In genomic region chr20:50843331-50844276, GRCh38 we compare ENCODE assay signal across 16 cellular contexts. TPM values are rescaled to one million over a fixed set of nuclear protein-coding genes. Genes with fewer than 3 reads are reported as not detected.
A peak's percentile ranks its signal among the peaks of the same experiment; 100 is the strongest.
DNase-seq lines count a peak whose midpoint lies in the region; ATAC-seq and TF ChIP-seq lines count a peak whose summit lies in the region.
"Had no signal": no experiment of that assay in that cellular context is flagged by ENCODE, and none has a peak within 500 bp of the region (broad histone marks: within the 10 kb centered on the region; RNA-seq: fewer than 3 reads in every experiment).

No MANE protein-coding gene starts in this region.

- in situ Hi-C loops in gastrocnemius medialis (cut with MboI; ENCODE audit: low sequenced_read_pairs in 4 of 4), result no loop called here

- no peaks in the 10 kb centered on the region for H3K27me3 Mint-ChIP-seq in activated T-cell treated with anti-CD3 and anti-CD28 coated beads, Interleukin-2, amount 50 U/mL, for 72 hours (ENCODE audit: low read depth)
- H3K27me3 Mint-ChIP-seq: CD4-positive, CD25-positive, alpha-beta regulatory T cell had no signal

- WGBS in stomach, 5 donors, result 83 to 90% (median 85%) methylated on average over 6 to 9 of the region's 9 CpGs
- 92 to 96% (median 93%) methylated on average over 9 of the region's 9 CpGs for WGBS in ovary, 3 donors

- peak overlapping the region; percentile 82 for H3K27ac ChIP-seq in RWPE2 (ENCODE audit: poor library complexity, severe bottlenecking)
- peak overlapping the region; percentile 82 for H3K27ac ChIP-seq in epithelial cell of prostate
- H3K27ac ChIP-seq in stomach, result peak overlapping the region in 4 of 5 donors; percentile 4 to 20 (median 8)
- H3K27ac ChIP-seq in gastrocnemius medialis, result no peak overlapping the region
- no peak overlapping the region for H3K27ac ChIP-seq in ovary
- H3K27ac ChIP-seq: tibial nerve had no signal

- H3K4me3 Mint-ChIP-seq in activated T-cell treated with anti-CD3 and anti-CD28 coated beads, Interleukin-2, amount 50 U/mL, for 72 hours, result no peak overlapping the region
- H3K4me3 Mint-ChIP-seq: CD4-positive, CD25-positive, alpha-beta regulatory T cell had no signal

- H3K9me3 Mint-ChIP-seq in activated T-cell treated with anti-CD3 and anti-CD28 coated beads, Interleukin-2, amount 50 U/mL, for 72 hours, result no peaks in the 10 kb centered on the region
- H3K9me3 Mint-ChIP-seq: CD4-positive, CD25-positive, alpha-beta regulatory T cell had no signal

- TF ChIP-seq POLR2A in stomach (IDR thresholded peaks at IDR 0.05), result no peak
- no peak for TF ChIP-seq POLR2A in gastrocnemius medialis (IDR thresholded peaks at IDR 0.05)
- TF ChIP-seq POLR2A in ovary (IDR thresholded peaks at IDR 0.05), result no peak

- H3K4me1 ChIP-seq in RWPE2 (ENCODE audit: insufficient read depth, poor library complexity, severe bottlenecking) (peaks cover 61% of the 10 kb centered on the region), stomach (peaks cover 5 to 21% (median 11%) of the 10 kb centered on the region in 4 donors), gastrocnemius medialis (peaks cover 0 to 3% of the 10 kb centered on the region in 2 donors), ovary (ENCODE audit: insufficient read depth) (peaks cover 4% of the 10 kb centered on the region)

- ATAC-seq in activated T-cell treated with anti-CD3 and anti-CD28 coated beads, Interleukin-2, amount 50 U/mL, for 72 hours (replicated peaks in 1 of 2), result no peak
- ATAC-seq in RWPE2 (ENCODE audit: low read depth) (peak; percentile 1; the same call in 1 of the 3 replicates), gastrocnemius medialis (no peak)
- ATAC-seq: sciatic nerve had no signal

- no peaks in the 10 kb centered on the region for H3K9me3 ChIP-seq in RWPE2 (ENCODE audit: severe bottlenecking)
- H3K9me3 ChIP-seq in stomach, result no peaks in the 10 kb centered on the region
- no peaks in the 10 kb centered on the region for H3K9me3 ChIP-seq in gastrocnemius medialis
- H3K9me3 ChIP-seq in ovary, result no peaks in the 10 kb centered on the region
- H3K9me3 ChIP-seq: A549, Peyer's patch, tibial nerve had no signal

- intact Hi-C loops in stomach (cut with DNase I; ENCODE audit: low total_unique reads), result no loop called here
- intact Hi-C loops in gastrocnemius medialis (cut with DNase I; ENCODE audit: low total_unique reads), result no loop called here
- intact Hi-C loops in ovary (cut with DNase I), result no loop called here

- TF ChIP-seq EP300 in stomach (IDR thresholded peaks at IDR 0.05) (no peak), ovary (IDR thresholded peaks at IDR 0.05) (no peak)

- no peaks in the 10 kb centered on the region for H3K36me3 ChIP-seq in RWPE2 (ENCODE audit: low read depth)
- H3K36me3 ChIP-seq in stomach, result peaks cover 0 to 7% (median 4%) of the 10 kb centered on the region in 4 donors
- no peaks in the 10 kb centered on the region for H3K36me3 ChIP-seq in gastrocnemius medialis
- H3K36me3 ChIP-seq in ovary, result no peaks in the 10 kb centered on the region
- H3K36me3 ChIP-seq: Peyer's patch, tibial nerve had no signal

- H3K4me1 Mint-ChIP-seq in activated T-cell treated with anti-CD3 and anti-CD28 coated beads, Interleukin-2, amount 50 U/mL, for 72 hours (ENCODE audit: low read depth), result peaks cover 17% of the 10 kb centered on the region

- H3K27ac Mint-ChIP-seq in activated T-cell treated with anti-CD3 and anti-CD28 coated beads, Interleukin-2, amount 50 U/mL, for 72 hours, result peak overlapping the region; percentile 42

- H3K27me3 ChIP-seq in RWPE2 (ENCODE audit: insufficient read depth, poor library complexity, severe bottlenecking) (no peaks in the 10 kb centered on the region), stomach (no peaks in the 10 kb centered on the region), gastrocnemius medialis (no peaks in the 10 kb centered on the region), ovary (no peaks in the 10 kb centered on the region)
- H3K27me3 ChIP-seq: Peyer's patch, tibial nerve had no signal

- TF ChIP-seq CTCF in RWPE2 (IDR thresholded peaks at IDR 0.05; ENCODE audit: poor library complexity, severe bottlenecking), result no peak
- no peak for TF ChIP-seq CTCF in stomach (IDR thresholded peaks at IDR 0.05)
- TF ChIP-seq CTCF in gastrocnemius medialis (IDR thresholded peaks at IDR 0.05 in 4 of 5, conservative IDR thresholded peaks at IDR 0.05 in 1 of 5), result no peak
- no peak for TF ChIP-seq CTCF in ovary (IDR thresholded peaks at IDR 0.05)

- DNase-seq in activated T-cell treated with anti-CD3 and anti-CD28 coated beads, Interleukin-2, amount 50 U/mL, for 72 hours, result no peak
- no peak for DNase-seq in activated T-cell treated with anti-CD3 and anti-CD28 coated beads for 4 hours
- peak; percentile 78 for DNase-seq in RWPE2 (ENCODE audit: low spot score)
- DNase-seq in epithelial cell of prostate (ENCODE audit: low read depth, low spot score), result peak; percentile 68
- peak; percentile 52 for DNase-seq in stomach
- DNase-seq in gastrocnemius medialis, result no peak
- no peak for DNase-seq in ovary
- no peak for DNase-seq in DMS53 (lab: John Stamatoyannopoulos, UW)
- DNase-seq: CD4-positive, CD25-positive, alpha-beta regulatory T cell; IMR-90; NCI-H526 treated with DMSO at 0.1 percent for 48 hours; Peyer's patch; stimulated activated CD4-positive, alpha-beta T cell treated with anti-CD3 and anti-CD28 coated beads, Interleukin-2, amount 100 ng/mL, for 24 hours had no signal

- H3K36me3 Mint-ChIP-seq in activated T-cell treated with anti-CD3 and anti-CD28 coated beads, Interleukin-2, amount 50 U/mL, for 72 hours (ENCODE audit: insufficient read depth in 2 of 2), result no peaks in the 10 kb centered on the region

- H3K4me3 ChIP-seq in RWPE2 (ENCODE audit: severe bottlenecking) (no peak overlapping the region), stomach (no peak overlapping the region), gastrocnemius medialis (no peak overlapping the region), ovary (no peak overlapping the region)
- H3K4me3 ChIP-seq: A549, Peyer's patch, tibial nerve had no signal

RNA-seq across cellular contexts. Expression of gene BCAS4, which starts 48.7 kb away (rescaled TPM):
- 10 to 100 TPM; 13.6 to 26.7 TPM for total RNA-seq in activated T-cell treated with anti-CD3 and anti-CD28 coated beads, Interleukin-2, amount 50 U/mL, for 72 hours
- total RNA-seq in stomach (1 to 10 TPM in 3 of 5 donors, under 1 TPM in 1, not detected in 1; under 0.01 to 2.8 (median 1.9) TPM), gastrocnemius medialis (1 to 10 TPM in 1 of 4 donors, under 1 TPM in 2, not detected in 1; 0.16 to 2.2 (median 0.51) TPM), ovary (1 to 10 TPM; 2.0 to 9.1 (median 3.3) TPM)
- polyA plus RNA-seq in stomach (1 to 10 TPM in 2 of 3 donors, under 1 TPM in 1; 0.46 to 7.2 (median 5.6) TPM), ovary (1 to 10 TPM; 2.6 to 2.7 TPM)

Comparison
In these comparisons a context has a peak if more than half of its experiments do, and no peak if none do; other contexts are left out.
1. DNase-seq: peak in RWPE2 (single experiment), epithelial cell of prostate (single experiment) and stomach (single experiment); none in activated T-cell treated with anti-CD3 and anti-CD28 coated beads, Interleukin-2, amount 50 U/mL, for 72 hours (0 of 2), activated T-cell treated with anti-CD3 and anti-CD28 coated beads for 4 hours (single experiment), gastrocnemius medialis (0 of 2), ovary (0 of 5) and DMS53 (single experiment).
2. H3K27ac ChIP-seq: peak in RWPE2 (single experiment), epithelial cell of prostate (single experiment) and stomach (4 of 5); none in gastrocnemius medialis (0 of 4) and ovary (0 of 2).